Comparison of ENCODE assay signal across 8 cellular contexts in genomic region chr20:24160563-24161355, GRCh38.
DNase-seq lines count a peak whose midpoint lies in the region; ATAC-seq and TF ChIP-seq lines count a peak whose summit lies in the region.

No MANE protein-coding gene starts in this region.

- H3K4me3 ChIP-seq in parathyroid adenoma (ENCODE audit: low read depth, low read length), result no peak overlapping the region

- H3K9me3 ChIP-seq in parathyroid adenoma (ENCODE audit: control insufficient read depth, low read length), result no peaks in the 10 kb centered on the region

- H3K27me3 ChIP-seq in parathyroid adenoma (ENCODE audit: control insufficient read depth, insufficient read depth, low read length), result no peaks in the 10 kb centered on the region

- no peaks in the 10 kb centered on the region for H3K79me2 ChIP-seq in parathyroid adenoma

- no peak overlapping the region for H3K27ac ChIP-seq in parathyroid adenoma

- no peak overlapping the region for H2AFZ ChIP-seq in parathyroid adenoma

- ATAC-seq in HG03025 (IDR thresholded peaks at IDR 0.05; ENCODE audit: low FRiP score, unreplicated experiment), result no peak

- peak; percentile 75 for TF ChIP-seq CTCF in parathyroid adenoma (IDR thresholded peaks at IDR 0.05)

- DNase-seq in NCI-H1092 (lab: John Stamatoyannopoulos, UW) (peak; percentile 6), NCI-H1092 treated with DMSO at 0.1 percent for 48 hours (lab: John Stamatoyannopoulos, UW) (no peak), HS-27A (ENCODE audit: low read depth) (peak; percentile 19), SW480 (ENCODE audit: low spot score) (peak; percentile 51), globus pallidus (ENCODE audit: low spot score) (peak; percentile 61), activated gamma-delta T cell (lab: John Stamatoyannopoulos, UW) (no peak)

- H3K4me1 ChIP-seq in parathyroid adenoma, result no peaks in the 10 kb centered on the region

- no peaks in the 10 kb centered on the region for H3K36me3 ChIP-seq in parathyroid adenoma (ENCODE audit: control insufficient read depth, insufficient read depth, low read length)

- no peak overlapping the region for H3K4me2 ChIP-seq in parathyroid adenoma (ENCODE audit: low read length)

- no peak overlapping the region for H3K9ac ChIP-seq in parathyroid adenoma

Comparison
In these comparisons a context has a peak if more than half of its experiments do, and no peak if none do; other contexts are left out.
1. DNase-seq: peak in NCI-H1092 (single experiment), HS-27A (single experiment), SW480 (single experiment) and globus pallidus (single experiment); none in NCI-H1092 treated with DMSO at 0.1 percent for 48 hours (single experiment) and activated gamma-delta T cell (single experiment).